Comparison of ENCODE assay signal across 18 cellular contexts in the genomic region with DNA sequence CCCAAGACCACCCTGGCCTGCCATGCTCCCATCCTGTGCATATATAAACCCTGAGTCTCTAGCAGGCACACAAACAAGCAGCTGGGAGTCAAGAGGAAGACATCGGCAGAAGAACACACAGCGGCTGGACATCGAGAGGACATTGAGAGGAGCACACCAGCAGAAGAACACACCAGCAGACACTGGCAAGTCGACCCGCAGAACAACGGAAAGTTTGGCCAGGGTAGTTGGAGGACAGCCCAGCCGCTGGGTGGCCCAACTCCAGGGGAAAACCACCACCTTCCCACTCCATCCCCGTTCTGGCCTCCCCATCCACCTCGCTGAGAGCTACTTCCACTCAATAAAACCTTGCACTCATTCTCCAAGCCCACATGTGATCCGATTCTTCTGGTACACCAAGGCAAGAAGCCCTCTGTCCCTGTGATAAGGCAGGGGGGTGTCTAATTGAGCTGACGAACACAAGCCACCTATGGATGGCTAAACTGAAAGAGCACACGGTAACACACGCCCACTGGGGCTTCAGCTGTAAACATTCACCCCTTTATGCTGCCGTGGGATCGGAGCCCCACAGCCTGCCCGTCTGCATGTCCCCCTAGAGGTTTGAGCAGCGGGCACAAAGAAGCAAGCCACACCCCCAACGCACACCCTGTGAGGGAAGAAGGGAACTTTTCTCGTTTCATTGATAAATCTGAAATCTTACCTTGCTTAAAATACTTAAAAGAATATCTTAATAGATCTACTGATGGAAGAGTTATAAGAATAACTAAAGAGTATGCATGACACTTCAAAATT. TPM values are rescaled to one million over a fixed set of nuclear protein-coding genes. Genes with fewer than 3 reads are reported as not detected.
DNase-seq lines count a peak whose midpoint lies in the region; ATAC-seq and TF ChIP-seq lines count a peak whose summit lies in the region.
"Had no signal": no experiment of that assay in that cellular context is flagged by ENCODE, and none has a peak within 500 bp of the region (broad histone marks: within the 10 kb centered on the region; RNA-seq: fewer than 3 reads in every experiment).

No MANE protein-coding gene starts in this region.

- H3K4me1 Mint-ChIP-seq in memory B cell, result peaks cover 9% of the 10 kb centered on the region

- H3K27ac ChIP-seq in heart right ventricle (no peak overlapping the region), left ventricle myocardium inferior (replicated peaks) (no peak overlapping the region), testis (peak overlapping the region; percentile 25 to 55)
- H3K27ac ChIP-seq: A549, KMS-11, PC-9, RWPE1, SJSA1 had no signal

- 79 to 80% methylated on average over 19 of the region's 19 CpGs for WGBS in heart right ventricle, 2 donors
- WGBS in testis, 2 donors, result 73 to 90% methylated on average over 19 of the region's 19 CpGs

- H3K27me3 ChIP-seq in heart right ventricle (no peaks in the 10 kb centered on the region), left ventricle myocardium inferior (ENCODE audit: low read depth) (no peaks in the 10 kb centered on the region), testis (no peaks in the 10 kb centered on the region)
- H3K27me3 ChIP-seq: SJSA1 had no signal

- H3K9me3 Mint-ChIP-seq in memory B cell, result no peaks in the 10 kb centered on the region
- H3K9me3 Mint-ChIP-seq: CD4-positive, alpha-beta memory T cell; HFFc6 had no signal

- no peaks in the 10 kb centered on the region for H3K27me3 Mint-ChIP-seq in memory B cell
- H3K27me3 Mint-ChIP-seq: CD4-positive, alpha-beta memory T cell had no signal

- peak in 5 of 8 donors; percentile 27 to 64 (median 54) for ATAC-seq in heart right ventricle
- ATAC-seq in memory B cell (ENCODE audit: low read depth), result no peak
- no peak for ATAC-seq in esophagus mucosa
- ATAC-seq: A549 had no signal

- DNase-seq in heart right ventricle (peak in 1 of 2 donors; percentile 31), left ventricle myocardium inferior (no peak), NCI-H748 (lab: John Stamatoyannopoulos, UW; ENCODE audit: unreplicated experiment) (peak; percentile 76), memory B cell (ENCODE audit: low spot score in 2 of 2) (no peak), testis (no peak), GM19240 (ENCODE audit: insufficient read length, low spot score) (no peak)
- DNase-seq: Calu3; CD4-positive, alpha-beta memory T cell; HFFc6; MV-4-11; NCI-H187; NCI-H774; PC-9 had no signal

- intact Hi-C loops in heart right ventricle (cut with DNase I), result no loop called here
- intact Hi-C loops in left ventricle myocardium inferior (cut with micrococcal nuclease), result no loop called here
- intact Hi-C loops in testis (cut with DNase I; ENCODE audit: low total_unique reads), result no loop called here

- H3K27ac Mint-ChIP-seq in memory B cell, result peak overlapping the region; percentile 15
- H3K27ac Mint-ChIP-seq: HFFc6 had no signal

- no peak overlapping the region for H3K4me3 Mint-ChIP-seq in memory B cell
- H3K4me3 Mint-ChIP-seq: HFFc6 had no signal

- peaks cover 0 to 17% (median 4%) of the 10 kb centered on the region in 9 donors for H3K4me1 ChIP-seq in heart right ventricle
- H3K4me1 ChIP-seq in left ventricle myocardium inferior, result peaks cover 19% of the 10 kb centered on the region
- peaks cover 12% of the 10 kb centered on the region for H3K4me1 ChIP-seq in testis
- H3K4me1 ChIP-seq: A549, SJSA1 had no signal

- no peak for TF ChIP-seq POLR2A in testis (IDR thresholded peaks at IDR 0.05)

- H3K36me3 Mint-ChIP-seq in memory B cell, result peaks cover 27% of the 10 kb centered on the region

- TF ChIP-seq CTCF in heart right ventricle (IDR thresholded peaks at IDR 0.05) (no peak), left ventricle myocardium inferior (IDR thresholded peaks at IDR 0.05; ENCODE audit: borderline replicate concordance) (no peak), testis (IDR thresholded peaks at IDR 0.05) (no peak)

- H3K36me3 ChIP-seq in heart right ventricle (peaks cover 0 to 64% (median 3%) of the 10 kb centered on the region in 9 donors), left ventricle myocardium inferior (peaks cover 24% of the 10 kb centered on the region), testis (ENCODE audit: low read depth, missing control alignments) (no peaks in the 10 kb centered on the region)
- H3K36me3 ChIP-seq: SJSA1 had no signal

- no peak overlapping the region for H3K4me3 ChIP-seq in heart right ventricle
- H3K4me3 ChIP-seq in left ventricle myocardium inferior, result no peak overlapping the region
- no peak overlapping the region for H3K4me3 ChIP-seq in testis
- H3K4me3 ChIP-seq: A549, PC-9, SJSA1 had no signal

- H3K9me3 ChIP-seq in heart right ventricle (no peaks in the 10 kb centered on the region), left ventricle myocardium inferior (replicated peaks) (no peaks in the 10 kb centered on the region), testis (no peaks in the 10 kb centered on the region)
- H3K9me3 ChIP-seq: A549, SJSA1 had no signal

RNA-seq across cellular contexts. Expression of a gene that starts 13.8 kb away (rescaled TPM):
- total RNA-seq in heart right ventricle, result 100 to 1,000 TPM in 7 of 10 donors, 10 to 100 TPM in 3; 89.3 to 169 (median 121) TPM
- polyA plus RNA-seq in heart right ventricle, result 10 to 100 TPM; 26.7 to 41.9 TPM
- total RNA-seq in left ventricle myocardium inferior, result 121 TPM
- total RNA-seq in testis, result 100 to 1,000 TPM; 236 to 290 TPM
- 236 TPM for polyA plus RNA-seq in testis (ENCODE audit: insufficient read depth, low read depth, low replicate concordance)
- 18.9 TPM for total RNA-seq in esophagus mucosa

Comparison
In these comparisons a context has a peak if more than half of its experiments do, and no peak if none do; other contexts are left out.
1. ATAC-seq: peak in heart right ventricle (5 of 8); none in memory B cell (single experiment) and esophagus mucosa (single experiment).
2. H3K27ac ChIP-seq: peak in testis (2 of 2); none in heart right ventricle (0 of 10) and left ventricle myocardium inferior (single experiment).